In the genomic region with DNA sequence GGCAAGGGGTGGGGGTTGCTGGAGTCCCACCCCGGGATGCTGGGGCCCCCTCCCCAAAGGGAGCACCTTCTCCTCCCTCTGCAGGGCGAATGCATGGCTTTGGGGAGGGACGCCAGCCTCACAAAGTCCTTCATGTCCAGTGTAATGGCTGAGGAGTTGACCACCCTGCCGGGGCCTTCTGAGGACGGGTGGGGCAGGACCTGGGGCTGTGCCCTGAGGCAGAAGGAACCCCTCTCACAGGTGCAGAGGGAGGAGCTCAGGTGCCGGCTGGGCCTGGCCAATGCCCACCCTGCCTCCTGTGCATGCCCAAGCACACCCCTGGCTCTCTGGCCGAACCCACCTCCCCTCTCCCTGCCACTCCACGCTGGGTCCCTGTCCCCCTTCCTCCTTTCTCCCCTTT, we compare ENCODE assay signal across 20 cellular contexts.
"Had no signal": no experiment of that assay in that cellular context is flagged by ENCODE, and none has a peak within 500 bp of the region (broad histone marks: within the 10 kb centered on the region; RNA-seq: fewer than 3 reads in every experiment).

No MANE protein-coding gene starts in this region.

- H3K9me3 ChIP-seq: SK-N-SH had no signal

- H3K4me3 Mint-ChIP-seq: IgD-negative memory B cell had no signal

- H3K4me3 ChIP-seq: K562 had no signal

- H3K36me3 Mint-ChIP-seq: IgD-negative memory B cell had no signal

- H3K27ac ChIP-seq: KMS-11 had no signal

- H3K9ac ChIP-seq: KMS-11, SK-N-SH had no signal

- H3K27ac Mint-ChIP-seq: IgD-negative memory B cell had no signal

- H3K4me2 ChIP-seq: SK-N-SH had no signal

- ATAC-seq: K562 had no signal

- DNase-seq: Kasumi-1, MM.1S, NCI-H1092 treated with DMSO at 0.1 percent for 48 hours, NCI-H1436, NCI-H187, NCI-H2029, NCI-H2081 treated with DMSO at 0.1 percent for 48 hours, NCI-H2171, NCI-H226, NCI-H446, NCI-H510A, NCI-H524 treated with DMSO at 0.1 percent for 48 hours, NCI-H69, NCI-H774, SHP77, SK-N-SH, SW 1271 had no signal

- H3K9me3 Mint-ChIP-seq: IgD-negative memory B cell had no signal
